In genomic region chr10:72242675-72243074, GRCh38 we compare ENCODE assay signal across 8 cellular contexts. TPM values are rescaled to one million over a fixed set of nuclear protein-coding genes. Genes with fewer than 3 reads are reported as not detected.
DNase-seq lines count a peak whose midpoint lies in the region; ATAC-seq and TF ChIP-seq lines count a peak whose summit lies in the region.

No MANE protein-coding gene starts in this region.

- intact Hi-C loops in posterior cingulate gyrus (cut with DNase I): no loop called here

- TF ChIP-seq CTCF in fibroblast of the aortic adventitia (IDR thresholded peaks at IDR 0.05; ENCODE audit: insufficient read depth, low read length): no peak

- no peak overlapping the region for H3K4me3 ChIP-seq in fibroblast of the aortic adventitia (ENCODE audit: low read depth, low read length)

- DNase-seq in COLO829 (ENCODE audit: low spot score): peak; percentile 51
- DNase-seq in UCSD-AML1 (lab: John Stamatoyannopoulos, UW; ENCODE audit: unreplicated experiment): peak; percentile 65
- peak; percentile 64 for DNase-seq in fibroblast of the aortic adventitia (ENCODE audit: low read depth)
- DNase-seq in posterior cingulate gyrus: peak in 7 of 10 donors; percentile 18 to 89 (median 56)
- DNase-seq in NCI-H1417 treated with DMSO at 0.1 percent for 48 hours (lab: John Stamatoyannopoulos, UW): no peak

- no peak for ATAC-seq in GM18511 (IDR thresholded peaks at IDR 0.05; ENCODE audit: unreplicated experiment)
- no peak for ATAC-seq in GM19023 (IDR thresholded peaks at IDR 0.05; ENCODE audit: unreplicated experiment)
- ATAC-seq in GM19351 (IDR thresholded peaks at IDR 0.05; ENCODE audit: unreplicated experiment): no peak

RNA-seq across cellular contexts. Expression of gene ASCC1, which starts 26.6 kb away (rescaled TPM):
- total RNA-seq in fibroblast of the aortic adventitia (ENCODE audit: low replicate concordance): 44.4 and 49.2 TPM in 2 replicates

RNA-seq across cellular contexts. Expression of gene ANAPC16, which starts 26.9 kb away (rescaled TPM):
- 16.4 and 61.7 TPM in 2 replicates for total RNA-seq in fibroblast of the aortic adventitia (ENCODE audit: low replicate concordance)

RNA-seq across cellular contexts. Expression of gene DDIT4, which starts 31.0 kb away (rescaled TPM):
- total RNA-seq in fibroblast of the aortic adventitia (ENCODE audit: low replicate concordance): 52.4 and 166 TPM in 2 replicates
